12 cellular contexts compared by ENCODE assay signal in genomic region chr6:75612434-75612833, GRCh38. TPM values are rescaled to one million over a fixed set of nuclear protein-coding genes. Genes with fewer than 3 reads are reported as not detected.
DNase-seq lines count a peak whose midpoint lies in the region; ATAC-seq, FAIRE-seq and TF ChIP-seq lines count a peak whose summit lies in the region.
"Had no signal": no experiment of that assay in that cellular context is flagged by ENCODE, and none has a peak within 500 bp of the region (broad histone marks: within the 10 kb centered on the region; RNA-seq: fewer than 3 reads in every experiment).

No MANE protein-coding gene starts in this region.

- TF ChIP-seq CTCF in MM.1S (IDR thresholded peaks at IDR 0.05; ENCODE audit: low read length), result no peak

- H3K9me3 Mint-ChIP-seq in activated CD4-positive, alpha-beta T cell treated with anti-CD3 and anti-CD28 coated beads, Interleukin-2, amount 10 ng/mL, durations not matched to agents 7 days and 5 days, result peaks cover under 1% of the 10 kb centered on the region
- H3K9me3 Mint-ChIP-seq in effector memory CD8-positive, alpha-beta T cell, result no peaks in the 10 kb centered on the region
- no peaks in the 10 kb centered on the region for H3K9me3 Mint-ChIP-seq in stimulated activated naive CD8-positive, alpha-beta T cell treated with anti-CD3 and anti-CD28 coated beads, Interleukin-15, amount 100 ng/mL, for 72 hours

- DNase-seq in activated CD4-positive, alpha-beta T cell treated with anti-CD3 and anti-CD28 coated beads, Interleukin-2, amount 10 ng/mL, durations not matched to agents 7 days and 5 days, result no peak
- DNase-seq in activated CD4-positive, alpha-beta T cell treated with anti-CD3 and anti-CD28 coated beads for 48 hours, result no peak
- DNase-seq in MV-4-11 (lab: John Stamatoyannopoulos, UW) (peak; percentile 41), HuH-7.5 (ENCODE audit: low spot score) (no peak), MM.1S (no peak), small intestine (no peak)
- DNase-seq in effector memory CD8-positive, alpha-beta T cell, result no peak
- DNase-seq in stimulated activated naive CD8-positive, alpha-beta T cell treated with anti-CD3 and anti-CD28 coated beads, Interleukin-15, amount 100 ng/mL, for 72 hours, result no peak
- DNase-seq: activated gamma-delta T cell treated with Interleukin-2 at 50 U/mL for 16 hours, NCI-H510A, nephron progenitor cell had no signal

- peaks cover 73% of the 10 kb centered on the region for H3K4me1 Mint-ChIP-seq in activated CD4-positive, alpha-beta T cell treated with anti-CD3 and anti-CD28 coated beads, Interleukin-2, amount 10 ng/mL, durations not matched to agents 7 days and 5 days
- H3K4me1 Mint-ChIP-seq in effector memory CD8-positive, alpha-beta T cell (ENCODE audit: low read depth in 2 of 2), result peaks cover 47 to 73% of the 10 kb centered on the region in 2 donors
- peaks cover 87% of the 10 kb centered on the region for H3K4me1 Mint-ChIP-seq in stimulated activated naive CD8-positive, alpha-beta T cell treated with anti-CD3 and anti-CD28 coated beads, Interleukin-15, amount 100 ng/mL, for 72 hours

- H3K4me3 Mint-ChIP-seq in activated CD4-positive, alpha-beta T cell treated with anti-CD3 and anti-CD28 coated beads, Interleukin-2, amount 10 ng/mL, durations not matched to agents 7 days and 5 days, result no peak overlapping the region
- H3K4me3 Mint-ChIP-seq in effector memory CD8-positive, alpha-beta T cell, result peak overlapping the region; percentile 70 to 73
- H3K4me3 Mint-ChIP-seq in stimulated activated naive CD8-positive, alpha-beta T cell treated with anti-CD3 and anti-CD28 coated beads, Interleukin-15, amount 100 ng/mL, for 72 hours, result peak overlapping the region; percentile 30 to 73
- H3K4me3 Mint-ChIP-seq: nephron progenitor cell had no signal

- H3K36me3 ChIP-seq in MM.1S (replicated peaks; ENCODE audit: insufficient read depth, low read length) (no peaks in the 10 kb centered on the region), small intestine (ENCODE audit: control insufficient read depth in 2 of 2, insufficient read depth in 2 of 2, low read length in 2 of 2) (no peaks in the 10 kb centered on the region)
- H3K36me3 ChIP-seq: tibial nerve had no signal

- ATAC-seq in effector memory CD8-positive, alpha-beta T cell (replicated peaks), result peak; percentile 14
- peak; percentile 38 for ATAC-seq in stimulated activated naive CD8-positive, alpha-beta T cell treated with anti-CD3 and anti-CD28 coated beads, Interleukin-15, amount 100 ng/mL, for 72 hours

- H3K9me3 ChIP-seq in MM.1S (replicated peaks; ENCODE audit: insufficient read depth, low read length) (no peaks in the 10 kb centered on the region), small intestine (ENCODE audit: control insufficient read depth, low read depth) (no peaks in the 10 kb centered on the region)
- H3K9me3 ChIP-seq: tibial nerve had no signal

- no peaks in the 10 kb centered on the region for H3K27me3 Mint-ChIP-seq in activated CD4-positive, alpha-beta T cell treated with anti-CD3 and anti-CD28 coated beads, Interleukin-2, amount 10 ng/mL, durations not matched to agents 7 days and 5 days
- H3K27me3 Mint-ChIP-seq in effector memory CD8-positive, alpha-beta T cell, result no peaks in the 10 kb centered on the region
- H3K27me3 Mint-ChIP-seq in stimulated activated naive CD8-positive, alpha-beta T cell treated with anti-CD3 and anti-CD28 coated beads, Interleukin-15, amount 100 ng/mL, for 72 hours, result no peaks in the 10 kb centered on the region

- CTCF ChIA-PET in activated CD4-positive, alpha-beta T cell treated with anti-CD3 and anti-CD28 coated beads, Interleukin-2, amount 10 ng/mL, durations not matched to agents 7 days and 5 days (lab: Charles Lee), result interaction anchor here (1.0 to 1.4 kb wide), 3 partner anchors 12 to 88 kb away, joined by 3 read pairs; no protein-coding TSS in a partner anchor

- no peak for FAIRE-seq in small intestine (lab: Jason Lieb, UNC)

- peaks cover 15% of the 10 kb centered on the region for H3K36me3 Mint-ChIP-seq in activated CD4-positive, alpha-beta T cell treated with anti-CD3 and anti-CD28 coated beads, Interleukin-2, amount 10 ng/mL, durations not matched to agents 7 days and 5 days (ENCODE audit: low read depth)
- no peaks in the 10 kb centered on the region for H3K36me3 Mint-ChIP-seq in effector memory CD8-positive, alpha-beta T cell (ENCODE audit: insufficient read depth)

- no peak overlapping the region for H2AFZ ChIP-seq in MM.1S (ENCODE audit: low read length)

- peaks cover 23% of the 10 kb centered on the region for H4K20me1 ChIP-seq in MM.1S (ENCODE audit: insufficient read depth, low read length)

- H3K27me3 ChIP-seq in MM.1S (replicated peaks; ENCODE audit: insufficient read depth, low read length) (no peaks in the 10 kb centered on the region), small intestine (ENCODE audit: control insufficient read depth in 2 of 2, insufficient read depth in 2 of 2, low read length in 2 of 2) (no peaks in the 10 kb centered on the region)
- H3K27me3 ChIP-seq: tibial nerve had no signal

- peaks cover 29% of the 10 kb centered on the region for H3K4me1 ChIP-seq in MM.1S (ENCODE audit: low read length)
- peaks cover 0 to 11% of the 10 kb centered on the region in 2 donors for H3K4me1 ChIP-seq in small intestine (ENCODE audit: control insufficient read depth in 2 of 2, insufficient read depth in 1 of 2, low read depth in 1 of 2, low read length in 1 of 2)

- H3K4me3 ChIP-seq in MM.1S (ENCODE audit: low read length) (no peak overlapping the region), small intestine (ENCODE audit: low read depth in 1 of 2, low read length in 2 of 2) (no peak overlapping the region)
- H3K4me3 ChIP-seq: tibial nerve had no signal

- peak overlapping the region; percentile 64 for H3K27ac Mint-ChIP-seq in activated CD4-positive, alpha-beta T cell treated with anti-CD3 and anti-CD28 coated beads, Interleukin-2, amount 10 ng/mL, durations not matched to agents 7 days and 5 days
- H3K27ac Mint-ChIP-seq in effector memory CD8-positive, alpha-beta T cell, result peak overlapping the region; percentile 90 to 91
- H3K27ac Mint-ChIP-seq in stimulated activated naive CD8-positive, alpha-beta T cell treated with anti-CD3 and anti-CD28 coated beads, Interleukin-15, amount 100 ng/mL, for 72 hours, result peak overlapping the region; percentile 61 to 95
- H3K27ac Mint-ChIP-seq: nephron progenitor cell had no signal

- POLR2A ChIA-PET in activated CD4-positive, alpha-beta T cell treated with anti-CD3 and anti-CD28 coated beads, Interleukin-2, amount 10 ng/mL, durations not matched to agents 7 days and 5 days (lab: Charles Lee), result no interaction called here

- no peaks in the 10 kb centered on the region for H3F3A ChIP-seq in MM.1S (ENCODE audit: insufficient read depth, low read length)

- no peak overlapping the region for H3K9ac ChIP-seq in MM.1S (ENCODE audit: low read length)

- H3K79me2 ChIP-seq in MM.1S (ENCODE audit: low read length), result peaks cover 100% of the 10 kb centered on the region

- H3K27ac ChIP-seq in MM.1S (ENCODE audit: low read length), result no peak overlapping the region
- no peak overlapping the region for H3K27ac ChIP-seq in small intestine (ENCODE audit: low read depth in 1 of 2, low read length in 1 of 2)

- no peak overlapping the region for H3K4me2 ChIP-seq in MM.1S (ENCODE audit: low read depth, low read length)

- no peaks in the 10 kb centered on the region for H3K9me2 ChIP-seq in MM.1S (replicated peaks; ENCODE audit: insufficient read depth, low read length)

- WGBS in small intestine, 3 donors, result 57 to 76% (median 67%) methylated on average over 3 of the region's 3 CpGs

RNA-seq across cellular contexts. Expression of gene SENP6, which starts 10.8 kb away (rescaled TPM):
- 10 to 100 TPM; 70.9 to 78.5 TPM for total RNA-seq in activated CD4-positive, alpha-beta T cell treated with anti-CD3 and anti-CD28 coated beads, Interleukin-2, amount 10 ng/mL, durations not matched to agents 7 days and 5 days
- polyA plus RNA-seq in small intestine, result 10 to 100 TPM; 25.3 to 29.2 (median 25.7) TPM
